ENCODE assay signal across 8 cellular contexts in the genomic region with DNA sequence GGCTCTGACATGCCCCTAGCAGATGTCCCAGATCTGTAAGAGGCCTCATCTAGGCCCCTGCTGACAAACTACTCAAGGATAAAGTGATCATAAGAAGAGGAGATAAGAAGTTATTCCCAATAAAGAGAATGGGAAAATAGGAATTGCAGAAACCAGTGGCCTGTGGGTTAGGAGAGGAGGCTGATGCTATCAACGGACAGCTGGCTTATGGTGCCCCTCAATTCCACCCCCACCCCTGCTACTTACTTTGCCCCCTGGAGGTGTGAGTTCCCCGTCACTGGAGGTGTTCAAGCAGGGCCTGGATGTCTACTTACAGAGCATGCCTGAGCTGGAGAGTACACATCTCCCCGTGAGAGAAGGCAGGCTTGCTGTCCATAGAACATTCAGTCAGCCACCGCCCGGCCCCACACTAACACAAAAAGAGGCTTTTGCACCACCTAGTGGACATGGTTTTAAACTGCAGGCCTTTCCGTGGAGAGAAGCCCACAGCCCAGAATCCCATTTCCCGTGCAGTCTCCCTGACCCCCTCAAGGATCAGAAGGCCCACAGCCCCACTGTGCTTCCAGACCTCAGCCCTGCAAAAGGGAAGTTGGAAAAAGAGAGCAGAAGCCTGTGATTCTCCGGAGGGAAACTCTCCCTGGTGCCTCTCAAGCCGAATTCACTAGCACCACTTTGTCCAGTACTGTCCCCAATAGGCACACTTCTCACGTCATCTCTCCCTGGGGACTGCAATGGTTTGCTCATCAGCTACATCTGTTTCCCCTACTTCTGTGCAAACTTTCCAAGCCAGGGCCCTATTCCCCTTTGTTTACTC. TPM values are rescaled to one million over a fixed set of nuclear protein-coding genes. Genes with fewer than 3 reads are reported as not detected.
A peak's percentile ranks its signal among the peaks of the same experiment; 100 is the strongest.
DNase-seq lines count a peak whose midpoint lies in the region; ATAC-seq and TF ChIP-seq lines count a peak whose summit lies in the region.

No MANE protein-coding gene starts in this region.

- ATAC-seq in HG03571 (IDR thresholded peaks at IDR 0.05; ENCODE audit: unreplicated experiment) (peak; percentile 31), lung (ENCODE audit: insufficient read depth, low FRiP score) (peak; percentile 80), HG02970 (IDR thresholded peaks at IDR 0.05; ENCODE audit: low FRiP score, unreplicated experiment) (no peak)

- H3K27me3 ChIP-seq in lung (ENCODE audit: control insufficient read depth, insufficient read depth) = no peaks in the 10 kb centered on the region

- peak; percentile 84 for TF ChIP-seq CTCF in lung (IDR thresholded peaks at IDR 0.05; ENCODE audit: control extremely low read depth, extremely low read depth)

- peaks cover 0 to 7% of the 10 kb centered on the region in 2 donors for H3K4me1 ChIP-seq in lung (ENCODE audit: control insufficient read depth in 2 of 2, insufficient read depth in 2 of 2, low read length in 2 of 2)

- peaks cover 0 to 4% of the 10 kb centered on the region in 2 donors for H3K36me3 ChIP-seq in lung (ENCODE audit: control insufficient read depth in 2 of 2, insufficient read depth in 2 of 2, low read length in 2 of 2)

- DNase-seq in ELF-1 (ENCODE audit: low read depth, low spot score) = peak; percentile 87
- peak; percentile 79 for DNase-seq in NCI-H748 treated with DMSO at 0.1 percent for 48 hours (lab: John Stamatoyannopoulos, UW)
- peak; percentile 72 to 79 for DNase-seq in activated CD4-positive, alpha-beta T cell treated with anti-CD3 and anti-CD28 coated beads, Interleukin-2, amount 50 U/mL, for 48 hours
- DNase-seq in dermis blood vessel endothelial cell = peak; percentile 85
- DNase-seq in lung (ENCODE audit: low spot score) = peak; percentile 77
- peak; percentile 39 for DNase-seq in stimulated activated CD8-positive, alpha-beta memory T cell treated with anti-CD3 and anti-CD28 coated beads, Interleukin-15, amount 100 ng/mL, for 1 hour (ENCODE audit: low read depth)

- H3K4me3 ChIP-seq in lung = no peak overlapping the region

- WGBS in lung, 2 donors = 26 to 27% methylated on average over 10 of the region's 10 CpGs

- no peak overlapping the region for H3K27ac ChIP-seq in lung (ENCODE audit: low read depth in 1 of 2, low read length in 1 of 2)

- no peaks in the 10 kb centered on the region for H3K9me3 ChIP-seq in lung (ENCODE audit: control insufficient read depth in 2 of 2, insufficient read depth in 1 of 2, low read length in 1 of 2)

RNA-seq across cellular contexts. Expression of a gene that starts 23.8 kb away (rescaled TPM):
- not detected in 2 replicates for total RNA-seq in dermis blood vessel endothelial cell
- total RNA-seq in lung = under 1 TPM; 0.06 to 0.09 TPM
- under 1 TPM in 1 of 2 donors, not detected in 1; 0.02 TPM for polyA plus RNA-seq in lung

RNA-seq across cellular contexts. Expression of a gene that starts 27.0 kb away (rescaled TPM):
- total RNA-seq in dermis blood vessel endothelial cell = 0.09 and 0.17 TPM in 2 replicates
- 1 to 10 TPM; 1.4 to 3.5 TPM for total RNA-seq in lung
- 1 to 10 TPM; 3.7 to 6.6 TPM for polyA plus RNA-seq in lung
